ENCODE assay signal across 12 cellular contexts in the genomic region with DNA sequence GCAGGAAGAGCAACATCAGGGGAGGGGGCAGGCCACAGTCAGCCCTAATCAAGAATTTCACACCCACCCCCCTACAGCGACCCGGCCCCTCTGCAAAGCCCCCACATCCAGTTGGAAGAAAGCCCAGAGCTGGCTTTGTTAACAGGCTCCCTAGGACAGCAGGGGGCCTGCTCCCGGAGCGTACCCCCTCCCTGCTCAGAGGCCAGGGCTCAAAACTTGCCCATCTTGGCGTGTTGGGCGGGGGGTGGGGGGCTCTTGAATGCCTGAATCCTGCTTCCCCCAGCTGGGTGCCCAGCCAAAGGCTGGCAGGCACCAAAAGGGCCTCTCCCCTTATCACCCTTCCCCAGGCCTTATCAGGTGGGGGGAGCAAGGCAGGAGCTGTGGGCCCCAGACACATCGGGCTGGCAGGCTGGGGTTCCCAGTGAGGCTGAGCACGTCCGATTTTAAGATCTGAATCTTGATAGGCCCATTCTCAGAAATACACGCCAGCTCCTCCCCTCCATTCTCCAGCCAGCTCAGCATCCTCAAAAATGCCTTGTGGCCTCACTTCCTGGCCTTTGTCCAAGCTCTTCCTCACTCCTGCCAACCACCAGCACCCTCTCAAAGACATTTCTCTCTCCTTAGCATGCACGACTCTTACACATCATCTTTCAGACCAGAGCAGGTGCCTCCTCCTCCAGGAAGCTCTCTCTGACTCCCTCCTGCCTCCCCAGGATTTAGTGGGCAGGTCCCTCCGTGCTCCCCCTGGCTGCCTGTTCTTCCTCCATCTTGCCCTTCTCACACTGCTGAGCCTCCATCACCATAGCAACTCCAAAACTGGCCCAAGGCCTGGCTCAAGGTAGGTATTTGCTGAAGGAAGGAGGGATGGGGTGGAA.
DNase-seq lines count a peak whose midpoint lies in the region; TF ChIP-seq lines count a peak whose summit lies in the region.
"Had no signal": no experiment of that assay in that cellular context is flagged by ENCODE, and none has a peak within 500 bp of the region (broad histone marks: within the 10 kb centered on the region; RNA-seq: fewer than 3 reads in every experiment).

No MANE protein-coding gene starts in this region.

- no peaks in the 10 kb centered on the region for H3K9me3 ChIP-seq in MG63
- H3K9me3 ChIP-seq: colonic mucosa, pancreas had no signal

- DNase-seq in CMK (ENCODE audit: low read depth) = peak; percentile 95
- peak; percentile 83 for DNase-seq in MG63
- peak; percentile 89 for DNase-seq in brain pericyte (ENCODE audit: low read depth, low spot score)
- peak; percentile 95 for DNase-seq in mesendoderm
- no peak for DNase-seq in NCI-H128 (lab: John Stamatoyannopoulos, UW; ENCODE audit: unreplicated experiment)
- no peak for DNase-seq in head of caudate nucleus
- no peak for DNase-seq in dorsolateral prefrontal cortex
- no peak for DNase-seq in C1 segment of cervical spinal cord (lab: John Stamatoyannopoulos, UW)
- DNase-seq: activated CD4-positive, alpha-beta T cell treated with anti-CD3 and anti-CD28 coated beads for 4 hours; colonic mucosa; pancreas; stimulated activated naive CD4-positive, alpha-beta T cell treated with Interleukin-2 at 50 U/mL for 16 hours had no signal

- peak overlapping the region; percentile 6 for H2BK5ac ChIP-seq in mesendoderm (ENCODE audit: low read length)

- no CpG with 5 or more reads among the region's 12 CpGs for WGBS in mesendoderm (ENCODE audit: extremely low coverage, insufficient coverage, low lambda C conversion rate)

- no peak overlapping the region for H2BK120ac ChIP-seq in mesendoderm (ENCODE audit: low read depth, low read length)

- no peak overlapping the region for H3K4ac ChIP-seq in mesendoderm (ENCODE audit: low read depth, low read length)

- no peak overlapping the region for H3K9ac ChIP-seq in mesendoderm (ENCODE audit: low read length)

- TF ChIP-seq CTCF in dorsolateral prefrontal cortex (IDR thresholded peaks at IDR 0.05 in 54 of 56, conservative IDR thresholded peaks at IDR 0.05 in 2 of 56; ENCODE audit: low read depth in 1 of 56, partially characterized antibody in 56 of 56) = no peak

- peaks cover 6% of the 10 kb centered on the region for H3K4me1 ChIP-seq in mesendoderm (ENCODE audit: control insufficient read depth, low read depth, low read length)
- H3K4me1 ChIP-seq: colonic mucosa had no signal

- no peak overlapping the region for H3K4me3 ChIP-seq in MG63
- no peak overlapping the region for H3K4me3 ChIP-seq in mesendoderm (ENCODE audit: low read length)
- H3K4me3 ChIP-seq in dorsolateral prefrontal cortex = no peak overlapping the region
- H3K4me3 ChIP-seq: colonic mucosa, pancreas had no signal

- no peak overlapping the region for H4K5ac ChIP-seq in mesendoderm (ENCODE audit: low read length)

- H3K23ac ChIP-seq in mesendoderm (ENCODE audit: low read length) = no peak overlapping the region

- H3K36me3 ChIP-seq in MG63 (no peaks in the 10 kb centered on the region), mesendoderm (ENCODE audit: control insufficient read depth, insufficient read depth, low read length) (no peaks in the 10 kb centered on the region)
- H3K36me3 ChIP-seq: colonic mucosa, pancreas had no signal

- H3K4me2 ChIP-seq in mesendoderm (ENCODE audit: low read length) = no peak overlapping the region

- H4K8ac ChIP-seq in mesendoderm (ENCODE audit: low read depth, low read length) = no peak overlapping the region

- H3K27ac ChIP-seq in mesendoderm (ENCODE audit: low read depth, low read length) (no peak overlapping the region), dorsolateral prefrontal cortex (no peak overlapping the region)
- H3K27ac ChIP-seq: colonic mucosa, pancreas had no signal

- peaks cover 2% of the 10 kb centered on the region; the same call in 1 of the 2 replicates for H3K27me3 ChIP-seq in MG63
- H3K27me3 ChIP-seq in mesendoderm (ENCODE audit: insufficient read depth, low read length, poor library complexity) = no peaks in the 10 kb centered on the region
- peaks cover 0 to 14% (median 0%) of the 10 kb centered on the region in 45 donors for H3K27me3 ChIP-seq in dorsolateral prefrontal cortex
- H3K27me3 ChIP-seq: colonic mucosa, pancreas had no signal

- no peak overlapping the region for H3K18ac ChIP-seq in mesendoderm (ENCODE audit: low read length)

- H3K79me2 ChIP-seq in mesendoderm (ENCODE audit: control insufficient read depth, insufficient read depth, low read length) = no peaks in the 10 kb centered on the region

- H2BK15ac ChIP-seq in mesendoderm (replicated peaks; ENCODE audit: low read depth) = no peak overlapping the region

- intact Hi-C loops in head of caudate nucleus (cut with DNase I) (no loop called here), dorsolateral prefrontal cortex (cut with DNase I) (no loop called here)

- H3K56ac ChIP-seq in mesendoderm (ENCODE audit: low read length) = peak overlapping the region; percentile 43

- no peaks in the 10 kb centered on the region for H3K79me1 ChIP-seq in mesendoderm (ENCODE audit: low read length)

- no peak overlapping the region for H2AK5ac ChIP-seq in mesendoderm (ENCODE audit: low read length)

Comparison
In these comparisons a context has a peak if more than half of its experiments do, and no peak if none do; other contexts are left out.
1. DNase-seq: peak in CMK (single experiment), MG63 (single experiment), brain pericyte (single experiment) and mesendoderm (single experiment); none in NCI-H128 (single experiment), head of caudate nucleus (0 of 42), dorsolateral prefrontal cortex (0 of 10) and C1 segment of cervical spinal cord (0 of 14).